Comparison of ENCODE assay signal across 20 cellular contexts in the genomic region with DNA sequence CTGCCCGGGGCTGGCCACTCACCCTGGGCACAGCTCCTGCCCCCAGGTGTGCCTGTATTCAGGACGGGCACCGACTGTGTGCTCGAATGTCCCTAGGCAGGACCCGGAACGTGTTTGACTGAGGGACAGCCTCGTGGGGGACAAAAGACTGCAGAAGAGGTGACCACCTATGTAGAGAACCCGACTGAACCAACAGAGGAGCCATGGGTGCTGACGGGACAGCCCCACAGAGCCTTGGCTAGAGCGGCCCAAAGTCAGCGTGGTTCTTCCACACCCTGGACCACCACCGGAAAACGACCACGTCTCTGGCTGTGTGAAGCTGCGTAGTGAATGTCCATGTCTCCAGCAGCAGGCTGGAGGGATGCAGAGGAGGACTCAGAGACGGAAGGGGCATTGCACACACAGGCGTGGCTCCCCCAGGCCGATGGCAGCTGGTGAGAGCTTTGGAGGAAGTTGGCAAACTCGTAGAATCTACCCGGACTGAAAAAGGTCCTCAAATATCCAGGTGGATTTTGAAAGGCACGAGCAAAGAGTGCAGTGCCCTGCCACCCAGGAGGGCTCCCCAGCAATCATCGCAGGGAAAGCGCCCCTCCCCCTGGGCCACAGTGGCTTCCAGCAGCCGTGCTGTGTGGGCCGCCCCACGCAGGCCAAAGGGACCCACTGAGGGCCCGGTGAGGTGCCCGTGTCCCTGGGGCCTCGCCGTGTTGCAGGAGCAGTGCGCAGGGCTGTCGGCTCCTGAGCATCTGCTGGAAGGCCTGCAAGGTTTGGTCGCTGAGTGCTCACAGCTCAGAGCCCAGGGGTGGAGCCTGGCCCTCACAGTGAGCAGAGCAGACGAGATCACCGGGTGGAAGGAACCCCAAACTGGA. TPM values are rescaled to one million over a fixed set of nuclear protein-coding genes. Genes with fewer than 3 reads are reported as not detected.
DNase-seq lines count a peak whose midpoint lies in the region; ATAC-seq and TF ChIP-seq lines count a peak whose summit lies in the region.
"Had no signal": no experiment of that assay in that cellular context is flagged by ENCODE, and none has a peak within 500 bp of the region (broad histone marks: within the 10 kb centered on the region; RNA-seq: fewer than 3 reads in every experiment).

No MANE protein-coding gene starts in this region.

- H3K36me3 Mint-ChIP-seq in activated T-cell treated with anti-CD3 and anti-CD28 coated beads, Interleukin-2, amount 50 U/mL, for 4 hours (ENCODE audit: insufficient read depth): no peaks in the 10 kb centered on the region
- H3K36me3 Mint-ChIP-seq: naive thymus-derived CD4-positive, alpha-beta T cell had no signal

- peaks cover 5% of the 10 kb centered on the region for H3K9me3 Mint-ChIP-seq in activated T-cell treated with anti-CD3 and anti-CD28 coated beads, Interleukin-2, amount 50 U/mL, for 4 hours
- H3K9me3 Mint-ChIP-seq: activated CD4-positive, alpha-beta T cell treated with anti-CD3 and anti-CD28 coated beads, Interleukin-2, amount 10 ng/mL, durations not matched to agents 24 days and 14 days had no signal

- intact Hi-C loops in left cardiac atrium (cut with DNase I): no loop called here
- intact Hi-C loops in posterior cingulate gyrus (cut with DNase I): no loop called here

- DNase-seq in activated T-cell treated with anti-CD3 and anti-CD28 coated beads, Interleukin-2, amount 50 U/mL, for 4 hours: peak; percentile 2
- DNase-seq in activated T-cell treated with anti-CD3 and anti-CD28 coated beads, Interleukin-2, amount 50 U/mL, for 1 hour: no peak
- DNase-seq in GM20000 (ENCODE audit: low spot score): peak; percentile 29
- DNase-seq in left cardiac atrium: peak; percentile 11
- DNase-seq in posterior cingulate gyrus: peak in 7 of 10 donors; percentile 3 to 83 (median 20)
- DNase-seq in stimulated activated naive CD8-positive, alpha-beta T cell treated with anti-CD3 and anti-CD28 coated beads, Interleukin-15, Interleukin-2, amounts not matched to agents 100 U/mL and 50 U/mL, for 24 hours: no peak
- DNase-seq: activated CD4-positive, alpha-beta T cell treated with anti-CD3 and anti-CD28 coated beads, Interleukin-2, amount 10 ng/mL, durations not matched to agents 24 days and 14 days; DMS153; esophagus squamous epithelium; naive thymus-derived CD4-positive, alpha-beta T cell; NCI-H1417; NCI-H2171; NCI-H774; stimulated activated naive CD4-positive, alpha-beta T cell; trophoblast cell had no signal

- no peak for TF ChIP-seq CTCF in GM20000 (IDR thresholded peaks at IDR 0.05; ENCODE audit: extremely low read depth, missing control alignments)

- no peak overlapping the region for H3K4me3 Mint-ChIP-seq in activated T-cell treated with anti-CD3 and anti-CD28 coated beads, Interleukin-2, amount 50 U/mL, for 4 hours
- H3K4me3 Mint-ChIP-seq: activated CD4-positive, alpha-beta T cell treated with anti-CD3 and anti-CD28 coated beads, Interleukin-2, amount 10 ng/mL, durations not matched to agents 24 days and 14 days; naive thymus-derived CD4-positive, alpha-beta T cell had no signal

- ATAC-seq in activated T-cell treated with anti-CD3 and anti-CD28 coated beads, Interleukin-2, amount 50 U/mL, for 4 hours: no peak
- ATAC-seq in left cardiac atrium (no peak), GM18870 (IDR thresholded peaks at IDR 0.05; ENCODE audit: unreplicated experiment) (no peak), HG03460 (IDR thresholded peaks at IDR 0.05; ENCODE audit: unreplicated experiment) (no peak)
- ATAC-seq in stimulated activated naive CD8-positive, alpha-beta T cell treated with anti-CD3 and anti-CD28 coated beads, Interleukin-15, Interleukin-2, amounts not matched to agents 100 U/mL and 50 U/mL, for 24 hours: no peak
- ATAC-seq: naive thymus-derived CD4-positive, alpha-beta T cell had no signal

- peaks cover 6% of the 10 kb centered on the region for H3K27me3 Mint-ChIP-seq in activated T-cell treated with anti-CD3 and anti-CD28 coated beads, Interleukin-2, amount 50 U/mL, for 4 hours (ENCODE audit: low read depth)
- H3K27me3 Mint-ChIP-seq: activated CD4-positive, alpha-beta T cell treated with anti-CD3 and anti-CD28 coated beads, Interleukin-2, amount 10 ng/mL, durations not matched to agents 24 days and 14 days had no signal

- no peaks in the 10 kb centered on the region for H3K4me1 Mint-ChIP-seq in activated T-cell treated with anti-CD3 and anti-CD28 coated beads, Interleukin-2, amount 50 U/mL, for 4 hours (ENCODE audit: low read depth)
- H3K4me1 Mint-ChIP-seq: activated CD4-positive, alpha-beta T cell treated with anti-CD3 and anti-CD28 coated beads, Interleukin-2, amount 10 ng/mL, durations not matched to agents 24 days and 14 days; naive thymus-derived CD4-positive, alpha-beta T cell had no signal

RNA-seq across cellular contexts. Expression of a gene that starts 17.5 kb away (rescaled TPM):
- total RNA-seq in activated T-cell treated with anti-CD3 and anti-CD28 coated beads, Interleukin-2, amount 50 U/mL, for 4 hours: 1 to 10 TPM; 1.1 to 2.2 (median 1.4) TPM
- total RNA-seq in left cardiac atrium: not detected
- total RNA-seq: A673; activated CD4-positive, alpha-beta T cell treated with anti-CD3 and anti-CD28 coated beads, Interleukin-2, amount 10 ng/mL, durations not matched to agents 24 days and 14 days; glomerular endothelial cell; lung microvascular endothelial cell; naive thymus-derived CD4-positive, alpha-beta T cell had no signal

RNA-seq across cellular contexts. Expression of a gene that starts 47.6 kb away (rescaled TPM):
- total RNA-seq in activated T-cell treated with anti-CD3 and anti-CD28 coated beads, Interleukin-2, amount 50 U/mL, for 4 hours: under 1 TPM in 2 of 3 donors, not detected in 1; under 0.01 TPM
- total RNA-seq in left cardiac atrium: not detected
- total RNA-seq: A673; activated CD4-positive, alpha-beta T cell treated with anti-CD3 and anti-CD28 coated beads, Interleukin-2, amount 10 ng/mL, durations not matched to agents 24 days and 14 days; glomerular endothelial cell; lung microvascular endothelial cell; naive thymus-derived CD4-positive, alpha-beta T cell had no signal

Comparison
In these comparisons a context has a peak if more than half of its experiments do, and no peak if none do; other contexts are left out.
1. DNase-seq: peak in activated T-cell treated with anti-CD3 and anti-CD28 coated beads, Interleukin-2, amount 50 U/mL, for 4 hours (single experiment), GM20000 (single experiment), left cardiac atrium (single experiment) and posterior cingulate gyrus (7 of 10); none in activated T-cell treated with anti-CD3 and anti-CD28 coated beads, Interleukin-2, amount 50 U/mL, for 1 hour (single experiment) and stimulated activated naive CD8-positive, alpha-beta T cell treated with anti-CD3 and anti-CD28 coated beads, Interleukin-15, Interleukin-2, amounts not matched to agents 100 U/mL and 50 U/mL, for 24 hours (single experiment).